9 cellular contexts compared by ENCODE assay signal in the genomic region with DNA sequence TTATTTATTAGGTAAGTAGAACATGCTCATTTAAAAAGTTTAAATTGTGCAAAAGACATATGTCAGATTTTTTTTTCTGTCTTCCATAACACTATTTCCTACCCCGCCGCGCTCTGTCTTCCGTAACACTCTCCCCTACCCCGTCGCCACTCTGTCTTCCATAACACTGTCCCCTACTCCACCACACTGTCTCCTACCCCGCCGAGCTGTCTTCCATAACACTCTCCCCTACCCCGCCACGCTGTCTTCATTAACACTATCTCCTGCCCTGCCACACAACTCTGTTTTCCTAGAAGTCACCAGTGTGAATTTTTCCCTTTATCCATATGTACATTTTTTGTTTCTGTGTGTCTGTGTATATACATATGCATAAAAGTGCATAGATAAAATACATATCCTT. TPM values are rescaled to one million over a fixed set of nuclear protein-coding genes. Genes with fewer than 3 reads are reported as not detected.
DNase-seq lines count a peak whose midpoint lies in the region; ATAC-seq and TF ChIP-seq lines count a peak whose summit lies in the region.
"Had no signal": no experiment of that assay in that cellular context is flagged by ENCODE, and none has a peak within 500 bp of the region (broad histone marks: within the 10 kb centered on the region; RNA-seq: fewer than 3 reads in every experiment).

No MANE protein-coding gene starts in this region.

- H2AK5ac ChIP-seq in neuronal stem cell (ENCODE audit: low read depth, low read length), result no peak overlapping the region

- H2BK120ac ChIP-seq in neuronal stem cell (ENCODE audit: low read depth, low read length), result no peak overlapping the region

- no peak overlapping the region for H2BK12ac ChIP-seq in neuronal stem cell (ENCODE audit: low read length)

- H3K4me1 Mint-ChIP-seq in T-helper 2 cell treated with Interferon-gamma antibody and Interleukin-4, amounts not matched to agents 5 μg/mL and 100 μg/mL, for 36 hours (ENCODE audit: low read depth), result peaks cover 46% of the 10 kb centered on the region

- peak overlapping the region; percentile 43 for H3K4me2 ChIP-seq in neuronal stem cell (ENCODE audit: insufficient read depth, low read length, poor library complexity, severe bottlenecking)

- H3K4me3 Mint-ChIP-seq in T-helper 2 cell treated with Interferon-gamma antibody and Interleukin-4, amounts not matched to agents 5 μg/mL and 100 μg/mL, for 36 hours, result peak overlapping the region; percentile 77

- H2BK15ac ChIP-seq in neuronal stem cell (ENCODE audit: low read length), result no peak overlapping the region

- H2BK5ac ChIP-seq in neuronal stem cell (ENCODE audit: low read length), result no peak overlapping the region

- no peaks in the 10 kb centered on the region for H3K27me3 Mint-ChIP-seq in T-helper 2 cell treated with Interferon-gamma antibody and Interleukin-4, amounts not matched to agents 5 μg/mL and 100 μg/mL, for 36 hours (ENCODE audit: low read depth)

- peaks cover 0 to 2% (median 0%) of the 10 kb centered on the region in 3 experiments for H3K27me3 ChIP-seq in neuronal stem cell (ENCODE audit: control insufficient read depth in 3 of 3, insufficient read depth in 3 of 3, low read depth in 1 of 3, low read length in 3 of 3)

- no peak overlapping the region for H3K9ac ChIP-seq in neuronal stem cell (ENCODE audit: low read depth, low read length, poor library complexity)
- H3K9ac ChIP-seq: KMS-11 had no signal

- no CpG with 5 or more reads among the region's 10 CpGs for WGBS in neuronal stem cell (ENCODE audit: extremely low coverage in 2 of 2, insufficient read length in 2 of 2, insufficient replicate concordance in 1 of 2), 2 donors

- no peak overlapping the region for H3K23ac ChIP-seq in neuronal stem cell (ENCODE audit: low read depth, low read length, poor library complexity)

- H3K4me1 ChIP-seq in neuronal stem cell (ENCODE audit: control insufficient read depth in 2 of 2, insufficient read depth in 1 of 2, low read depth in 1 of 2, low read length in 2 of 2), result peaks cover 10 to 19% of the 10 kb centered on the region in 2 donors

- H3K4me3 ChIP-seq in epithelial cell of proximal tubule (ENCODE audit: low read depth, low read length) (peak overlapping the region; percentile 32), neuronal stem cell (ENCODE audit: low read length in 2 of 2) (peak overlapping the region; percentile 69 to 77)

- no peak overlapping the region for H3K18ac ChIP-seq in neuronal stem cell (ENCODE audit: low read length)

- peaks cover 37% of the 10 kb centered on the region for H3K36me3 Mint-ChIP-seq in T-helper 2 cell treated with Interferon-gamma antibody and Interleukin-4, amounts not matched to agents 5 μg/mL and 100 μg/mL, for 36 hours (ENCODE audit: low read depth)

- ATAC-seq in GM19395 (IDR thresholded peaks at IDR 0.05; ENCODE audit: unreplicated experiment), result no peak
- no peak for ATAC-seq in GM19328 (IDR thresholded peaks at IDR 0.05; ENCODE audit: unreplicated experiment)

- no peak overlapping the region for H4K8ac ChIP-seq in neuronal stem cell (ENCODE audit: low read depth, low read length)

- H3K9me3 ChIP-seq in neuronal stem cell (replicated peaks in 1 of 2; ENCODE audit: control insufficient read depth in 2 of 2, insufficient read depth in 1 of 2, low read depth in 1 of 2, low read length in 2 of 2), result no peaks in the 10 kb centered on the region

- H3K27ac Mint-ChIP-seq in T-helper 2 cell treated with Interferon-gamma antibody and Interleukin-4, amounts not matched to agents 5 μg/mL and 100 μg/mL, for 36 hours, result peak overlapping the region; percentile 58

- no peak overlapping the region for H3K14ac ChIP-seq in neuronal stem cell (ENCODE audit: low read length)

- CTCF ChIA-PET in RWPE1 (lab: Yijun Ruan, JAX), result interaction anchor here (1.3 kb wide), 1 partner anchor 201 kb away, joined by 3 read pairs; no protein-coding TSS in a partner anchor

- no peak overlapping the region for H4K91ac ChIP-seq in neuronal stem cell (ENCODE audit: low read depth, low read length, poor library complexity)

- no peak for DNase-seq in T-helper 2 cell treated with Interferon-gamma antibody and Interleukin-4, amounts not matched to agents 5 μg/mL and 100 μg/mL, for 36 hours (ENCODE audit: low spot score)
- no peak for DNase-seq in T-helper 2 cell
- no peak for DNase-seq in RWPE1 (ENCODE audit: low spot score)
- DNase-seq in epithelial cell of proximal tubule (ENCODE audit: low read depth), result no peak
- no peak for DNase-seq in neuronal stem cell (ENCODE audit: low spot score)
- DNase-seq in NCI-H2081 (lab: John Stamatoyannopoulos, UW), result no peak

- TF ChIP-seq CTCF in RWPE1 (conservative IDR thresholded peaks at IDR 0.05; ENCODE audit: low read depth) (no peak), epithelial cell of proximal tubule (conservative IDR thresholded peaks at IDR 0.05; ENCODE audit: low read depth, low read length) (no peak)

- H3K27ac ChIP-seq in RWPE1 (peak overlapping the region; percentile 54), neuronal stem cell (replicated peaks; ENCODE audit: low read length) (no peak overlapping the region)
- H3K27ac ChIP-seq: KMS-11 had no signal

- no peak overlapping the region for H2AFZ ChIP-seq in neuronal stem cell (ENCODE audit: low read length)

- POLR2A ChIA-PET in RWPE1 (lab: Yijun Ruan, JAX; ENCODE audit: low non-redundant PET), result no interaction called here

- peaks cover 15 to 81% of the 10 kb centered on the region in 2 donors for H3K36me3 ChIP-seq in neuronal stem cell (replicated peaks in 1 of 2; ENCODE audit: control insufficient read depth in 2 of 2, insufficient read depth in 2 of 2, low read length in 2 of 2)

- no peaks in the 10 kb centered on the region for H3K79me1 ChIP-seq in neuronal stem cell (ENCODE audit: low read depth, low read length)

- H3K4ac ChIP-seq in neuronal stem cell (ENCODE audit: low read length), result no peak overlapping the region

- no peaks in the 10 kb centered on the region for H3K9me3 Mint-ChIP-seq in T-helper 2 cell treated with Interferon-gamma antibody and Interleukin-4, amounts not matched to agents 5 μg/mL and 100 μg/mL, for 36 hours

RNA-seq across cellular contexts. Expression of a gene that starts 4.4 kb away (rescaled TPM):
- 96.7 and 237 TPM in 2 replicates for total RNA-seq in epithelial cell of proximal tubule
- polyA plus RNA-seq in neuronal stem cell (2013, experiment 1 of 2), result 226 TPM
- 233 TPM for polyA plus RNA-seq in neuronal stem cell (2013, experiment 2 of 2)

RNA-seq across cellular contexts. Expression of a gene that starts 47.0 kb away (rescaled TPM):
- total RNA-seq in epithelial cell of proximal tubule, result 10.6 and 10.7 TPM in 2 replicates
- 71.3 TPM for polyA plus RNA-seq in neuronal stem cell (2013, experiment 1 of 2)
- 71.3 TPM for polyA plus RNA-seq in neuronal stem cell (2013, experiment 2 of 2)
